8 cellular contexts compared by ENCODE assay signal in genomic region chr3:126984391-126985142, GRCh38. TPM values are rescaled to one million over a fixed set of nuclear protein-coding genes. Genes with fewer than 3 reads are reported as not detected.
A peak's percentile ranks its signal among the peaks of the same experiment; 100 is the strongest.
DNase-seq lines count a peak whose midpoint lies in the region; ATAC-seq and TF ChIP-seq lines count a peak whose summit lies in the region.

No MANE protein-coding gene starts in this region.

- no peaks in the 10 kb centered on the region for H3K36me3 Mint-ChIP-seq in activated CD4-positive, alpha-beta T cell treated with anti-CD3 and anti-CD28 coated beads, Interleukin-2, amount 10 ng/mL, durations not matched to agents 24 days and 14 days (ENCODE audit: low read depth)

- TF ChIP-seq POLR2A in testis (IDR thresholded peaks at IDR 0.05), result no peak

- peaks cover 6% of the 10 kb centered on the region for H3K27me3 Mint-ChIP-seq in activated CD4-positive, alpha-beta T cell treated with anti-CD3 and anti-CD28 coated beads, Interleukin-2, amount 10 ng/mL, durations not matched to agents 24 days and 14 days

- H3K4me1 Mint-ChIP-seq in activated CD4-positive, alpha-beta T cell treated with anti-CD3 and anti-CD28 coated beads, Interleukin-2, amount 10 ng/mL, durations not matched to agents 24 days and 14 days, result peaks cover 14% of the 10 kb centered on the region

- peak overlapping the region in 1 of 2 donors; percentile 24 for H3K27ac ChIP-seq in testis

- H3K4me3 Mint-ChIP-seq in activated CD4-positive, alpha-beta T cell treated with anti-CD3 and anti-CD28 coated beads, Interleukin-2, amount 10 ng/mL, durations not matched to agents 24 days and 14 days, result peak overlapping the region; percentile 53

- H3K9me3 Mint-ChIP-seq in activated CD4-positive, alpha-beta T cell treated with anti-CD3 and anti-CD28 coated beads, Interleukin-2, amount 10 ng/mL, durations not matched to agents 24 days and 14 days, result no peaks in the 10 kb centered on the region

- H3K36me3 ChIP-seq in adipocyte (ENCODE audit: control insufficient read depth, insufficient read depth, low read length, severe bottlenecking), result peaks cover 11% of the 10 kb centered on the region
- H3K36me3 ChIP-seq in kidney epithelial cell (ENCODE audit: control insufficient read depth, insufficient read depth, low read length), result no peaks in the 10 kb centered on the region
- H3K36me3 ChIP-seq in testis (ENCODE audit: low read depth, missing control alignments), result no peaks in the 10 kb centered on the region

- no peak overlapping the region for H3K27ac Mint-ChIP-seq in activated CD4-positive, alpha-beta T cell treated with anti-CD3 and anti-CD28 coated beads, Interleukin-2, amount 10 ng/mL, durations not matched to agents 24 days and 14 days

- DNase-seq in activated CD4-positive, alpha-beta T cell treated with anti-CD3 and anti-CD28 coated beads, Interleukin-2, amount 10 ng/mL, durations not matched to agents 24 days and 14 days, result no peak
- no peak for DNase-seq in activated CD4-positive, alpha-beta T cell treated with anti-CD3 and anti-CD28 coated beads, Interleukin-2, amount 50 U/mL, for 48 hours
- peak; percentile 25 for DNase-seq in adipocyte (ENCODE audit: low read depth)
- no peak for DNase-seq in kidney epithelial cell (ENCODE audit: low read depth)
- no peak for DNase-seq in testis
- no peak for DNase-seq in NCI-H2029 treated with DMSO at 0.1 percent for 48 hours (lab: John Stamatoyannopoulos, UW)
- DNase-seq in stimulated activated CD4-positive, alpha-beta T cell treated with anti-CD3 and anti-CD28 coated beads, Interleukin-4, amount 100 ng/mL, for 4 hours, result no peak

- TF ChIP-seq CTCF in kidney epithelial cell (IDR thresholded peaks at IDR 0.05; ENCODE audit: insufficient read depth, low read length, poor library complexity, severe bottlenecking) (no peak), testis (IDR thresholded peaks at IDR 0.05) (no peak)

- intact Hi-C loops in activated CD4-positive, alpha-beta T cell treated with anti-CD3 and anti-CD28 coated beads, Interleukin-2, amount 10 ng/mL, durations not matched to agents 24 days and 14 days (cut with micrococcal nuclease), result loop anchor here (5.0 to 10.0 kb wide), 3 partner anchors 310 to 1068 kb away; partner anchors contain the start of genes SEC61A1 and ZXDC
- intact Hi-C loops in testis (cut with DNase I; ENCODE audit: low total_unique reads), result loop anchor here (5.0 to 10.0 kb wide), 2 partner anchors 232 to 310 kb away; no protein-coding TSS in a partner anchor

- ATAC-seq in HG03159 (IDR thresholded peaks at IDR 0.05; ENCODE audit: unreplicated experiment), result no peak

- no peaks in the 10 kb centered on the region for H3K9me3 ChIP-seq in adipocyte (ENCODE audit: control insufficient read depth, low read length)
- no peaks in the 10 kb centered on the region for H3K9me3 ChIP-seq in testis

- 28 to 40% methylated on average over 4 to 21 of the region's 21 CpGs for WGBS in testis, 2 donors

- peak overlapping the region; percentile 91 for H3K9ac ChIP-seq in adipocyte (ENCODE audit: low read length)

- H3K4me3 ChIP-seq in adipocyte (ENCODE audit: low read length), result peak overlapping the region; percentile 83
- peak overlapping the region; percentile 77 for H3K4me3 ChIP-seq in kidney epithelial cell (ENCODE audit: low read depth, low read length)
- H3K4me3 ChIP-seq in testis, result peak overlapping the region; percentile 77 to 79

- H3K4me1 ChIP-seq in adipocyte (ENCODE audit: control insufficient read depth, insufficient read depth, low read length), result peaks cover 20% of the 10 kb centered on the region
- peaks cover 20% of the 10 kb centered on the region for H3K4me1 ChIP-seq in testis

- H3K27me3 ChIP-seq in adipocyte (replicated peaks; ENCODE audit: control insufficient read depth, insufficient read depth, low read length), result no peaks in the 10 kb centered on the region
- peaks cover 4% of the 10 kb centered on the region for H3K27me3 ChIP-seq in kidney epithelial cell (ENCODE audit: control insufficient read depth, insufficient read depth, low read length)
- no peaks in the 10 kb centered on the region for H3K27me3 ChIP-seq in testis

RNA-seq across cellular contexts. Expression of gene PLXNA1, which starts 1.7 kb away (rescaled TPM):
- 21.3 and 24.0 TPM in 2 replicates for total RNA-seq in activated CD4-positive, alpha-beta T cell treated with anti-CD3 and anti-CD28 coated beads, Interleukin-2, amount 10 ng/mL, durations not matched to agents 24 days and 14 days
- total RNA-seq in kidney epithelial cell (54.3 and 64.4 TPM in 2 replicates), testis (10 to 100 TPM; 65.8 to 79.7 TPM)
- polyA plus RNA-seq in testis (ENCODE audit: insufficient read depth, low read depth, low replicate concordance), result 29.3 TPM
